In the genomic region with DNA sequence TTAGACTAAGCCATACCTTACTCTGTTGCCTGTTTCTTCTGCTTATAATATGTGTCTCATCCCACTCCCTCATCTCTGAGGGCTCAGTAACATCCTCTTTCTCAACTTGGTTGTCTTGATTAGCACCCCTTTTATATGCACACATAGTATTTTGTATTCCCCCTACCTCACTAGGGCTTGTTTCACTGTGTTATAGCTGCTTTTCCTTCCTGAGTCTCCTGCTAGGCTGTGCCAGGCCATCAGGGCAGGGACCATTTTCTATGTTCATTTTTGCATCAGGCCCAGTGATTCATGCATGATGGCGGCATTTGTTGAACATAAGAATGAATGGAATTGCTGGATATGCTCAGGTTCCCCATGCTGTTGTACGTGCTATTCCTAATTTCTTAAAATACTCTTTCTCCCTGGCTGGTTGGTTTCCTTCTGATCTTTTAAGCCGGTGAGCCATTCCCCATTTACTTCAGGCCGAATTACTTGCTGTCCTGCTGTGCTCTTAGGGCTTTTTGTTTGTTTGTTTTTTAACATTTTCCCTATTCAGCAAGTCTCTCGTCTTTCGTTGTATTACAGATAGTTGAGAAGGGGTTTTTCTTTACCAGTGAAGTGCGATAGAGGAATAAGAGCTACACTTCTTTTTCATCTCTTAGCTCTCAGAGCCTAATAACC, we compare ENCODE assay signal across 17 cellular contexts.
"Had no signal": no experiment of that assay in that cellular context is flagged by ENCODE, and none has a peak within 500 bp of the region (broad histone marks: within the 10 kb centered on the region; RNA-seq: fewer than 3 reads in every experiment).

No MANE protein-coding gene starts in this region.

- H3K36me3 Mint-ChIP-seq: activated CD4-positive, alpha-beta memory T cell treated with anti-CD3 and anti-CD28 coated beads for 36 hours; natural killer cell had no signal

- H3K9me3 Mint-ChIP-seq: activated CD4-positive, alpha-beta memory T cell treated with anti-CD3 and anti-CD28 coated beads for 36 hours; activated naive CD4-positive, alpha-beta T cell treated with anti-CD3 and anti-CD28 coated beads for 36 hours; activated T-helper 2 cell treated with anti-CD3 and anti-CD28 coated beads, Interferon-gamma antibody, Interleukin-2, Interleukin-4, amounts not matched to agents 10 μg/mL and 5 μg/mL and 100 μg/mL, durations not matched to agents 14 hours and 24 hours and 36 hours; memory B cell; natural killer cell had no signal

- H3K27me3 Mint-ChIP-seq: activated CD8-positive, alpha-beta memory T cell treated with anti-CD3 and anti-CD28 coated beads, Interleukin-2, amount 10 ng/mL, durations not matched to agents 7 days and 5 days; progenitor cell of endocrine pancreas had no signal

- H3K27ac Mint-ChIP-seq: activated CD4-positive, alpha-beta memory T cell treated with anti-CD3 and anti-CD28 coated beads for 36 hours; activated CD8-positive, alpha-beta memory T cell treated with anti-CD3 and anti-CD28 coated beads, Interleukin-2, amount 10 ng/mL, durations not matched to agents 7 days and 5 days; activated naive CD4-positive, alpha-beta T cell treated with anti-CD3 and anti-CD28 coated beads for 36 hours; activated T-helper 2 cell treated with anti-CD3 and anti-CD28 coated beads, Interferon-gamma antibody, Interleukin-2, Interleukin-4, amounts not matched to agents 10 μg/mL and 5 μg/mL and 100 μg/mL, durations not matched to agents 14 hours and 24 hours and 36 hours; memory B cell; natural killer cell; progenitor cell of endocrine pancreas had no signal

- H3K36me3 ChIP-seq: tibial nerve had no signal

- H3K27me3 ChIP-seq: tibial nerve had no signal

- H3K4me1 ChIP-seq: tibial nerve had no signal

- ATAC-seq: activated CD8-positive, alpha-beta memory T cell treated with anti-CD3 and anti-CD28 coated beads, Interleukin-2, amount 10 ng/mL, durations not matched to agents 7 days and 5 days; left ventricle myocardium superior; natural killer cell; right cardiac atrium had no signal

- H3K4me1 Mint-ChIP-seq: activated CD8-positive, alpha-beta memory T cell treated with anti-CD3 and anti-CD28 coated beads, Interleukin-2, amount 10 ng/mL, durations not matched to agents 7 days and 5 days; memory B cell; natural killer cell had no signal

- H3K27ac ChIP-seq: tibial nerve had no signal

- H3K9me3 ChIP-seq: tibial nerve had no signal

- FAIRE-seq: endometrium, small intestine had no signal

- H3K4me3 ChIP-seq: tibial nerve had no signal

- H3K4me3 Mint-ChIP-seq: activated CD4-positive, alpha-beta memory T cell treated with anti-CD3 and anti-CD28 coated beads for 36 hours; activated CD8-positive, alpha-beta memory T cell treated with anti-CD3 and anti-CD28 coated beads, Interleukin-2, amount 10 ng/mL, durations not matched to agents 7 days and 5 days; activated naive CD4-positive, alpha-beta T cell treated with anti-CD3 and anti-CD28 coated beads for 36 hours; memory B cell; natural killer cell had no signal

- DNase-seq: activated CD4-positive, alpha-beta memory T cell treated with anti-CD3 and anti-CD28 coated beads for 36 hours; activated CD8-positive, alpha-beta memory T cell treated with anti-CD3 and anti-CD28 coated beads, Interleukin-2, amount 10 ng/mL, durations not matched to agents 7 days and 5 days; activated naive CD4-positive, alpha-beta T cell treated with anti-CD3 and anti-CD28 coated beads for 36 hours; activated T-cell treated with anti-CD3 and anti-CD28 coated beads, Interleukin-2, amount 50 U/mL, for 1 hour; left ventricle myocardium superior; natural killer cell; occipital lobe; right cardiac atrium; small intestine; stimulated activated CD4-positive, alpha-beta T cell treated with anti-CD3 and anti-CD28 coated beads, Interleukin-4, amount 100 ng/mL, for 24 hours; stimulated activated naive CD4-positive, alpha-beta T cell treated with Interleukin-2 at 50 U/mL for 16 hours; substantia nigra had no signal
